ENCODE assay signal across 8 cellular contexts in the genomic region with DNA sequence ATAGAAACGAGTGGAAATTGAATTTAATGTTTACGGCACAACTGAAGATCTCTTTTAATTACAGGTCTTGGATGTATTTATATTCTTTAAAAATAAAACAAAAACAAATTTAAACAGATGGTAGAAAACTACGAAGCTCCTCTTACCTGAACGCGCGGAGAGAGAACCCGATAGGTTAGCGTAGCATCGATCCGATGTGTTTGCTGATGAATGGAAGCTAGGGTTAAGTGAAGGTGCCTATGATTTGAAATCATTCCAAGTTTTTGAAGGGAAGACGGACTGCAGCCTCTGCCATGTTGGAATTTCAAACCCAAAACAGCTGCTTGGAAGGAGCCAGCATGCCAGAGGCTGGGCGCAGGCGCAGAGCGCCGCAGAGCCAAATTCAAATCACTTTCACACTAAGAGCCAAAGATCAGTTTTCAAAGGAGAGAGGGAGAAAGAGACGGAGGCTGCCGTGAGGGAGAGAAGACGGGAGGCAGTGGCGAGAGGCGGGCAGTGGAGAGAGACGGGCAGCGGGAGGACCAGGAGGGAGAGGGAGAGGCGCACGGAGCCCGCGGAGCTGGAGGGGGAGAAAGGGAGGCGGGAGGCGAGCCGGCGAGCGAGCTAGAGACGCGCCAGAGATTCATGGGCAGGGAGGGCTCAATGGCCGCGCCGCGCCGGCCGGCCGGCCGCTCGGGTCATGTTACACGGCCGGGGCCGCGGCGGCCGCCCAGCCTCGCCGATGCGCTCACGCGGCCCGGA. TPM values are rescaled to one million over a fixed set of nuclear protein-coding genes. Genes with fewer than 3 reads are reported as not detected.
DNase-seq lines count a peak whose midpoint lies in the region; ATAC-seq and TF ChIP-seq lines count a peak whose summit lies in the region.

A gene with protein sequence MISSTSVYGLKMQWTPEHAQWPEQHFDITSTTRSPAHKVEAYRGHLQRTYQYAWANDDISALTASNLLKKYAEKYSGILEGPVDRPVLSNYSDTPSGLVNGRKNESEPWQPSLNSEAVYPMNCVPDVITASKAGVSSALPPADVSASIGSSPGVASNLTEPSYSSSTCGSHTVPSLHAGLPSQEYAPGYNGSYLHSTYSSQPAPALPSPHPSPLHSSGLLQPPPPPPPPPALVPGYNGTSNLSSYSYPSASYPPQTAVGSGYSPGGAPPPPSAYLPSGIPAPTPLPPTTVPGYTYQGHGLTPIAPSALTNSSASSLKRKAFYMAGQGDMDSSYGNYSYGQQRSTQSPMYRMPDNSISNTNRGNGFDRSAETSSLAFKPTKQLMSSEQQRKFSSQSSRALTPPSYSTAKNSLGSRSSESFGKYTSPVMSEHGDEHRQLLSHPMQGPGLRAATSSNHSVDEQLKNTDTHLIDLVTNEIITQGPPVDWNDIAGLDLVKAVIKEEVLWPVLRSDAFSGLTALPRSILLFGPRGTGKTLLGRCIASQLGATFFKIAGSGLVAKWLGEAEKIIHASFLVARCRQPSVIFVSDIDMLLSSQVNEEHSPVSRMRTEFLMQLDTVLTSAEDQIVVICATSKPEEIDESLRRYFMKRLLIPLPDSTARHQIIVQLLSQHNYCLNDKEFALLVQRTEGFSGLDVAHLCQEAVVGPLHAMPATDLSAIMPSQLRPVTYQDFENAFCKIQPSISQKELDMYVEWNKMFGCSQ (minus strand): TSS at position 317 of the 741 bp plus-strand sequence. CDS start 1,081 bp downstream, outside the sequence.

- H3K27me3 Mint-ChIP-seq in type B pancreatic cell: peaks cover 14% of the 10 kb centered on the region

- peak; percentile 88 for DNase-seq in ACHN
- peak; percentile 50 for DNase-seq in HPDE6-E6E7 (ENCODE audit: extremely low spot score)
- DNase-seq in SHP77 treated with DMSO at 0.1 percent for 48 hours (lab: John Stamatoyannopoulos, UW): peak; percentile 13
- DNase-seq in mesenteric fat pad (ENCODE audit: low spot score): peak; percentile 89
- DNase-seq in type B pancreatic cell (ENCODE audit: extremely low spot score, unreplicated experiment): peak; percentile 83

- no peak for ATAC-seq in HG03469 (IDR thresholded peaks at IDR 0.05; ENCODE audit: unreplicated experiment)
- no peak for ATAC-seq in HG03457 (IDR thresholded peaks at IDR 0.05; ENCODE audit: unreplicated experiment)

- H3K4me3 Mint-ChIP-seq in type B pancreatic cell: peak within 1 kb of the TSS; percentile 97

- H3K36me3 ChIP-seq in esophagus (ENCODE audit: control insufficient read depth in 2 of 2, insufficient read depth in 2 of 2, low read length in 1 of 2): no peaks in the 10 kb centered on the region

- in situ Hi-C loops in ACHN (cut with HindIII; ENCODE audit: low pct_ligation_motif_present, low pct_unique_long_range_greater_than_20kb, low sequenced_read_pairs): no loop called here

- peaks cover 0 to 2% of the 10 kb centered on the region in 2 donors for H3K4me1 ChIP-seq in esophagus (ENCODE audit: control insufficient read depth in 2 of 2, insufficient read depth in 2 of 2, low read length in 1 of 2)

- H3K9me3 Mint-ChIP-seq in type B pancreatic cell: no peaks in the 10 kb centered on the region

- peak within 1 kb of the TSS; percentile 92 for H3K27ac Mint-ChIP-seq in type B pancreatic cell

- 2 to 3% methylated on average over 34 to 54 of the region's 54 CpGs for WGBS in esophagus, 2 donors

- H3K36me3 Mint-ChIP-seq in type B pancreatic cell: no peaks in the 10 kb centered on the region

- peak within 1 kb of the TSS; percentile 58 to 80 for H3K4me3 ChIP-seq in esophagus (ENCODE audit: low read depth in 1 of 2, low read length in 2 of 2)

- H3K4me1 Mint-ChIP-seq in type B pancreatic cell (ENCODE audit: unreplicated experiment): peaks cover 28% of the 10 kb centered on the region

- peak within 1 kb of the TSS; percentile 70 to 77 for H3K27ac ChIP-seq in esophagus (ENCODE audit: low read depth in 2 of 2, low read length in 1 of 2)

- no peaks in the 10 kb centered on the region for H3K9me3 ChIP-seq in esophagus (ENCODE audit: control insufficient read depth in 2 of 2, insufficient read depth in 1 of 2, low read depth in 1 of 2, low read length in 1 of 2)

- TF ChIP-seq CTCF in type B pancreatic cell (conservative IDR thresholded peaks at IDR 0.05): no peak

- H3K27me3 ChIP-seq in esophagus (ENCODE audit: control insufficient read depth in 1 of 2, insufficient read depth in 2 of 2, low read length in 2 of 2): no peaks in the 10 kb centered on the region

RNA-seq across cellular contexts. Expression of the gene that starts here (rescaled TPM):
- polyA plus RNA-seq in esophagus: under 1 TPM; 0.21 to 0.49 TPM
- total RNA-seq in mesenteric fat pad (10.3 TPM), type B pancreatic cell (ENCODE audit: low replicate concordance) (8.6 and 19.5 TPM in 2 replicates)

Comparison
In these comparisons a context has a peak if more than half of its experiments do, and no peak if none do; other contexts are left out.
1. DNase-seq: peak in every context shown above with its lines; median percentile 89 in mesenteric fat pad; 88 in ACHN; 83 in type B pancreatic cell; 50 in HPDE6-E6E7; 13 in SHP77 treated with DMSO at 0.1 percent for 48 hours.